17 cellular contexts compared by ENCODE assay signal in genomic region chr18:75273817-75274216, GRCh38.
DNase-seq lines count a peak whose midpoint lies in the region; ATAC-seq, FAIRE-seq and TF ChIP-seq lines count a peak whose summit lies in the region.
"Had no signal": no experiment of that assay in that cellular context is flagged by ENCODE, and none has a peak within 500 bp of the region (broad histone marks: within the 10 kb centered on the region; RNA-seq: fewer than 3 reads in every experiment).

No MANE protein-coding gene starts in this region.

- no peak overlapping the region for H2AFZ ChIP-seq in HepG2 (ENCODE audit: low read length)
- H2AFZ ChIP-seq in OCI-LY3 (ENCODE audit: low read depth, low read length), result no peak overlapping the region
- no peak overlapping the region for H2AFZ ChIP-seq in K562 (ENCODE audit: low read depth, low read length)
- H2AFZ ChIP-seq in trophoblast cell (ENCODE audit: insufficient read depth, low read length, poor library complexity), result no peak overlapping the region

- POLR2A ChIA-PET in HepG2 (lab: Yijun Ruan, JAX), result no interaction called here
- POLR2A ChIA-PET in K562 (lab: Yijun Ruan, JAX), result interaction anchor here (1.4 kb wide), 1 partner anchor 9 kb away, joined by 3 read pairs; no protein-coding TSS in a partner anchor

- TF ChIP-seq POLR2A in HepG2 (IDR thresholded peaks at IDR 0.05; ENCODE audit: insufficient read depth in 1 of 2, low read depth in 2 of 2, low read length in 2 of 2) (no peak), right lobe of liver (IDR thresholded peaks at IDR 0.05) (no peak), K562 (conservative IDR thresholded peaks at IDR 0.05) (no peak)

- H3K9ac ChIP-seq in HepG2 (ENCODE audit: insufficient read depth, low read depth, low read length) (no peak overlapping the region), OCI-LY3 (ENCODE audit: low read length) (no peak overlapping the region), K562 (ENCODE audit: insufficient read depth in 1 of 2, low read depth in 2 of 2, low read length in 2 of 2) (no peak overlapping the region), trophoblast cell (ENCODE audit: low read length) (no peak overlapping the region)
- H3K9ac ChIP-seq: BLaER1 had no signal

- BruUV-seq in HepG2 (replicated peaks; lab: Mats Ljungman, UMichigan) (no TSS peak), K562 (replicated peaks; lab: Mats Ljungman, UMichigan) (no TSS peak)

- DNase-seq in HepG2 (ENCODE audit: low spot score) (no peak), right lobe of liver (no peak), K562 (ENCODE audit: extremely low read depth in 1 of 4, low spot score in 3 of 4) (no peak), trophoblast cell (no peak), NCI-H774 (lab: John Stamatoyannopoulos, UW) (no peak)
- DNase-seq in stimulated activated naive CD8-positive, alpha-beta T cell treated with anti-CD3 and anti-CD28 coated beads, Interleukin-15, Interleukin-2, amounts not matched to agents 100 U/mL and 50 U/mL, for 24 hours, result no peak
- DNase-seq: 8988T; CD4-positive, alpha-beta memory T cell; DMS153; DMS79; GF-D8; H9 had no signal

- H3K79me1 ChIP-seq in trophoblast cell (ENCODE audit: low read length), result no peaks in the 10 kb centered on the region

- H2BK5ac ChIP-seq in trophoblast cell (ENCODE audit: low read depth, low read length, poor library complexity), result no peak overlapping the region

- CTCF ChIA-PET in HepG2 (lab: Yijun Ruan, JAX; ENCODE audit: low intra/inter-chr PET ratio, low total read pairs) (no interaction called here), K562 (lab: Yijun Ruan, JAX; ENCODE audit: low intra/inter-chr PET ratio) (no interaction called here)

- no peak overlapping the region for H3K18ac ChIP-seq in trophoblast cell (ENCODE audit: low read length)

- H4K20me1 ChIP-seq in HepG2 (ENCODE audit: insufficient read depth, low read length), result 0 out of 2 replicates have a peak, but pooled peaks cover 2% of the 10 kb centered on the region
- H4K20me1 ChIP-seq in OCI-LY3 (ENCODE audit: insufficient read depth, low read length), result peaks cover 6% of the 10 kb centered on the region; the same call in 1 of the 2 replicates
- peaks cover 5% of the 10 kb centered on the region for H4K20me1 ChIP-seq in K562 (replicated peaks; ENCODE audit: control insufficient read depth, insufficient read depth, low read length)

- no peak overlapping the region for H3K4me3 ChIP-seq in HepG2 (replicated peaks in 1 of 3; ENCODE audit: insufficient read depth in 1 of 3, low read depth in 2 of 3, low read length in 3 of 3)
- no peak overlapping the region for H3K4me3 ChIP-seq in right lobe of liver
- no peak overlapping the region for H3K4me3 ChIP-seq in OCI-LY3 (ENCODE audit: low read length)
- H3K4me3 ChIP-seq in K562, result no peak overlapping the region
- H3K4me3 ChIP-seq in trophoblast cell (ENCODE audit: low read depth, low read length), result peak overlapping the region; percentile 42
- H3K4me3 ChIP-seq: BLaER1 had no signal

- H3K4me2 ChIP-seq in HepG2 (ENCODE audit: low read depth, low read length), result no peak overlapping the region
- no peak overlapping the region for H3K4me2 ChIP-seq in OCI-LY3 (ENCODE audit: low read length)
- H3K4me2 ChIP-seq in K562 (ENCODE audit: insufficient read depth, low read length), result no peak overlapping the region
- H3K4me2 ChIP-seq in trophoblast cell (ENCODE audit: low read length), result no peak overlapping the region
- H3K4me2 ChIP-seq: BLaER1 had no signal

- TF ChIP-seq EP300 in HepG2 (IDR thresholded peaks at IDR 0.05; ENCODE audit: low read depth in 2 of 2, low read length in 2 of 2), result no peak
- TF ChIP-seq EP300 in HepG2 (CRISPR knock-in tag; IDR thresholded peaks at IDR 0.05; ENCODE audit: borderline replicate concordance), result no peak
- no peak for TF ChIP-seq EP300 in K562 (IDR thresholded peaks at IDR 0.05; ENCODE audit: low read length)

- H3K4me1 ChIP-seq in HepG2 (ENCODE audit: insufficient read depth, low read length) (no peaks in the 10 kb centered on the region), right lobe of liver (no peaks in the 10 kb centered on the region), OCI-LY3 (ENCODE audit: low read length) (peaks cover 25% of the 10 kb centered on the region), K562 (replicated peaks in 1 of 2; ENCODE audit: control insufficient read depth in 2 of 2, insufficient read depth in 2 of 2, low read length in 2 of 2) (no peaks in the 10 kb centered on the region; a peak in 1 of 5 replicates), trophoblast cell (ENCODE audit: control insufficient read depth in 1 of 2, insufficient read depth in 2 of 2, low read length in 2 of 2) (no peaks in the 10 kb centered on the region)

- no peak overlapping the region for H3K23ac ChIP-seq in trophoblast cell (ENCODE audit: low read length)

- H3K27ac ChIP-seq in HepG2 (ENCODE audit: extremely low read length, insufficient read depth, low read length), result no peak overlapping the region
- H3K27ac ChIP-seq in right lobe of liver, result no peak overlapping the region
- no peak overlapping the region for H3K27ac ChIP-seq in OCI-LY3 (ENCODE audit: low read length)
- no peak overlapping the region for H3K27ac ChIP-seq in K562 (ENCODE audit: extremely low read depth, low read depth, low read length)
- no peak overlapping the region for H3K27ac ChIP-seq in trophoblast cell (ENCODE audit: low read depth, low read length)
- H3K27ac ChIP-seq: BLaER1 had no signal

- in situ Hi-C loops in HepG2 (cut with HindIII; ENCODE audit: extremely low pct_ligation_motif_present, low pct_unique_long_range_greater_than_20kb) (no loop called here), K562 (cut with MboI) (no loop called here)

- H3K79me2 ChIP-seq in HepG2 (ENCODE audit: insufficient read depth, low read length) (no peaks in the 10 kb centered on the region), OCI-LY3 (ENCODE audit: low read length) (peaks cover 95% of the 10 kb centered on the region), K562 (ENCODE audit: control insufficient read depth, insufficient read depth, low read length) (no peaks in the 10 kb centered on the region), trophoblast cell (ENCODE audit: control insufficient read depth, insufficient read depth, low read length, poor library complexity) (no peaks in the 10 kb centered on the region)

- H2BK120ac ChIP-seq in trophoblast cell (ENCODE audit: insufficient read depth, low read length, poor library complexity), result no peak overlapping the region

- TF ChIP-seq RAD21 in HepG2 (CRISPR knock-in tag; IDR thresholded peaks at IDR 0.05) (no peak), K562 (CRISPR knock-in tag; conservative IDR thresholded peaks at IDR 0.05 in 1 of 2, IDR thresholded peaks at IDR 0.05 in 1 of 2) (no peak)

- H2BK12ac ChIP-seq in trophoblast cell (ENCODE audit: low read length), result no peak overlapping the region

- H3K9me1 ChIP-seq in K562 (ENCODE audit: control insufficient read depth, insufficient read depth, low read length), result no peaks in the 10 kb centered on the region

- no peak for FAIRE-seq in HepG2 (lab: Jason Lieb, UNC)
- FAIRE-seq in K562 (lab: Jason Lieb, UNC), result no peak
- FAIRE-seq: GM12891, H1 had no signal

- no peak for ATAC-seq in HepG2
- ATAC-seq in right lobe of liver, result no peak
- no peak for ATAC-seq in K562
- ATAC-seq in stimulated activated naive CD8-positive, alpha-beta T cell treated with anti-CD3 and anti-CD28 coated beads, Interleukin-15, Interleukin-2, amounts not matched to agents 100 U/mL and 50 U/mL, for 24 hours, result no peak
- no peak for ATAC-seq in SK-N-SH treated with all-trans-retinoic acid at 6 μM for 48 hours

- no peak overlapping the region for H3K4ac ChIP-seq in trophoblast cell (ENCODE audit: low read depth, low read length)

- no peak for TF ChIP-seq CTCF in HepG2 (CRISPR knock-in tag; IDR thresholded peaks at IDR 0.05)
- no peak for TF ChIP-seq CTCF in right lobe of liver (IDR thresholded peaks at IDR 0.05)
- TF ChIP-seq CTCF in OCI-LY3 (IDR thresholded peaks at IDR 0.05; ENCODE audit: low read depth, low read length), result peak; percentile 33
- 0 out of 6 replicates have a peak, but pooled peaks of 1 of the 3 experiments have one; percentile 10 for TF ChIP-seq CTCF in K562 (IDR thresholded peaks at IDR 0.05 in 2 of 3, conservative IDR thresholded peaks at IDR 0.05 in 1 of 3; ENCODE audit: insufficient read depth in 2 of 3, low read depth in 1 of 3, low read length in 3 of 3)

- no peak overlapping the region for H2AK5ac ChIP-seq in trophoblast cell (ENCODE audit: low read length)

- H3K9me3 ChIP-seq in HepG2 (ENCODE audit: low read length) (no peaks in the 10 kb centered on the region), right lobe of liver (no peaks in the 10 kb centered on the region), OCI-LY3 (ENCODE audit: insufficient read depth, low read length) (no peaks in the 10 kb centered on the region), K562 (replicated peaks; ENCODE audit: control insufficient read depth, insufficient read depth, low read depth, low read length) (no peaks in the 10 kb centered on the region), trophoblast cell (ENCODE audit: insufficient read depth, low read depth, low read length) (peaks cover 1% of the 10 kb centered on the region)
- H3K9me3 ChIP-seq: BLaER1 had no signal

- H4K8ac ChIP-seq in trophoblast cell (ENCODE audit: low read depth, low read length), result no peak overlapping the region

- H3K36me3 ChIP-seq in HepG2 (replicated peaks in 1 of 2; ENCODE audit: control insufficient read depth in 1 of 2, insufficient read depth in 2 of 2, low read length in 2 of 2), result no peaks in the 10 kb centered on the region
- H3K36me3 ChIP-seq in right lobe of liver, result no peaks in the 10 kb centered on the region
- H3K36me3 ChIP-seq in OCI-LY3 (replicated peaks; ENCODE audit: low read depth, low read length), result peaks cover 39% of the 10 kb centered on the region
- H3K36me3 ChIP-seq in K562 (ENCODE audit: control insufficient read depth, insufficient read depth, low read length), result no peaks in the 10 kb centered on the region
- H3K36me3 ChIP-seq in trophoblast cell (ENCODE audit: control insufficient read depth in 1 of 2, insufficient read depth in 2 of 2, low read length in 2 of 2), result no peaks in the 10 kb centered on the region
- H3K36me3 ChIP-seq: BLaER1 had no signal

- intact Hi-C loops in HepG2 (cut with micrococcal nuclease; ENCODE audit: unreplicated experiment) (no loop called here), right lobe of liver (cut with DNase I) (no loop called here), K562 (cut with micrococcal nuclease) (no loop called here)

- 96% methylated on average over 15 of the region's 15 CpGs for WGBS in HepG2 (ENCODE audit: low lambda C conversion rate)
- WGBS in right lobe of liver (ENCODE audit: insufficient coverage, low coverage, low lambda C conversion rate, missing lambda C conversion rate), result 94% methylated on average over 8 of the region's 15 CpGs
- WGBS in K562 (ENCODE audit: insufficient coverage, low coverage, missing lambda C conversion rate), result 81% methylated on average over 11 of the region's 15 CpGs
- WGBS in trophoblast cell (ENCODE audit: extremely low coverage, insufficient coverage, insufficient read length), result no CpG with 5 or more reads among the region's 15 CpGs

- H3K27me3 ChIP-seq in HepG2 (ENCODE audit: control insufficient read depth in 1 of 2, insufficient read depth in 2 of 2, low read length in 2 of 2) (no peaks in the 10 kb centered on the region), right lobe of liver (no peaks in the 10 kb centered on the region), OCI-LY3 (ENCODE audit: low read depth, low read length) (no peaks in the 10 kb centered on the region), K562 (ENCODE audit: control insufficient read depth in 2 of 2, insufficient read depth in 2 of 2, low read length in 2 of 2) (no peaks in the 10 kb centered on the region), trophoblast cell (ENCODE audit: insufficient read depth, low read length) (no peaks in the 10 kb centered on the region)
- H3K27me3 ChIP-seq: BLaER1 had no signal

- no peak overlapping the region for H4K91ac ChIP-seq in trophoblast cell (ENCODE audit: low read depth, low read length)

- H4K12ac ChIP-seq in trophoblast cell (ENCODE audit: low read depth, low read length), result no peak overlapping the region

- H3K14ac ChIP-seq in trophoblast cell (ENCODE audit: low read length), result no peak overlapping the region

Comparison
In these comparisons a context has a peak if more than half of its experiments do, and no peak if none do; other contexts are left out.
1. Of the 241 proteins assayed by ChIP-seq in both HepG2 and K562: peak only in HepG2: none; only in K562: none; in both: ZBTB33; in neither: 239; mixed calls (peak in some experiments, not most) for 1.